ENCODE assay signal across 23 cellular contexts in the genomic region with DNA sequence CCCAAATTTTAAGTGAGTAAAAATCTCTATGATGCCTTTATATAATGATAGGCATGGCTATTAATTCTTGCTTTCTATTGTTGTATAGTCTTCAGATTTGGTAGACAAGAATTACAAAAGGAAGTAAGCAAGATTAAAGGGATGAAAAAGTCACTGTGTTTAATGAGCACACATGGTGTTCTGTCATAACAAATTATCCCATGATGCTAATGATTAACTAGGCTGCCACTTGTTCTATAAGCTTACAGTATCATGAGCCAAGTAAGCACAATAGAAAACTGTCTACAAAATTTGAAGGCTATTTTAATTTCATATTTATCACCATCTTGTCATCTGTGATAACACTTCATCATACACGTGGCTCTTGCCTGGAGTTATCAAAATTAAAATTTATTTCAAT.
"Had no signal": no experiment of that assay in that cellular context is flagged by ENCODE, and none has a peak within 500 bp of the region (broad histone marks: within the 10 kb centered on the region; RNA-seq: fewer than 3 reads in every experiment).

No MANE protein-coding gene starts in this region.

- H3K4me3 ChIP-seq: breast epithelium, MG63, PC-9 had no signal

- FAIRE-seq: TTC549 had no signal

- H3K36me3 ChIP-seq: breast epithelium, MG63 had no signal

- H3K9me3 ChIP-seq: breast epithelium, MG63 had no signal

- DNase-seq: activated CD4-positive, alpha-beta T cell treated with anti-CD3 and anti-CD28 coated beads, Interleukin-2, amount 10 ng/mL, durations not matched to agents 24 days and 14 days; activated CD4-positive, alpha-beta T cell treated with anti-CD3 and anti-CD28 coated beads, Interleukin-2, amount 50 U/mL, for 48 hours; activated CD8-positive, alpha-beta memory T cell treated with anti-CD3 and anti-CD28 coated beads, Interleukin-2, amount 10 ng/mL, durations not matched to agents 7 days and 5 days; activated effector memory CD4-positive, alpha-beta T cell treated with Interleukin-2 at 50 U/mL for 16 hours; activated naive CD4-positive, alpha-beta T cell; activated T-cell treated with anti-CD3 and anti-CD28 coated beads, Interleukin-2, amount 50 U/mL, for 24 hours; aorta; caudate nucleus; MG63; MV-4-11; NCI-H1092 treated with DMSO at 0.1 percent for 48 hours; NCI-H1436; NCI-H1694 treated with DMSO at 0.1 percent for 48 hours; NCI-H2029 treated with DMSO at 0.1 percent for 48 hours; NCI-H345; NCI-H510A treated with DMSO at 0.1 percent for 48 hours; PC-9; SIG-M5; T-cell; T-helper 2 cell; T1000 had no signal

- H3K4me1 ChIP-seq: breast epithelium had no signal

- H3K27ac ChIP-seq: breast epithelium, PC-9 had no signal

- H3K27me3 ChIP-seq: breast epithelium, MG63 had no signal
